Comparison of ENCODE assay signal across 1 cellular context in genomic region chr12:64064240-64064639, GRCh38.
TF ChIP-seq lines count a peak whose summit lies in the region.

No MANE protein-coding gene starts in this region.

TF ChIP-seq in K562, 482 proteins besides CTCF, POLR2A, EP300 and RAD21 (continued from another document):
- no peak for TF ChIP-seq GTF3C2 (IDR thresholded peaks at IDR 0.05; ENCODE audit: borderline replicate concordance, extremely low read depth, insufficient read length)
- no peak for TF ChIP-seq HNRNPUL1 (IDR thresholded peaks at IDR 0.05; ENCODE audit: low read length)
- TF ChIP-seq RAD51 (IDR thresholded peaks at IDR 0.05; ENCODE audit: borderline replicate concordance, low read depth): peak; percentile 61
- TF ChIP-seq, protein P1, sequence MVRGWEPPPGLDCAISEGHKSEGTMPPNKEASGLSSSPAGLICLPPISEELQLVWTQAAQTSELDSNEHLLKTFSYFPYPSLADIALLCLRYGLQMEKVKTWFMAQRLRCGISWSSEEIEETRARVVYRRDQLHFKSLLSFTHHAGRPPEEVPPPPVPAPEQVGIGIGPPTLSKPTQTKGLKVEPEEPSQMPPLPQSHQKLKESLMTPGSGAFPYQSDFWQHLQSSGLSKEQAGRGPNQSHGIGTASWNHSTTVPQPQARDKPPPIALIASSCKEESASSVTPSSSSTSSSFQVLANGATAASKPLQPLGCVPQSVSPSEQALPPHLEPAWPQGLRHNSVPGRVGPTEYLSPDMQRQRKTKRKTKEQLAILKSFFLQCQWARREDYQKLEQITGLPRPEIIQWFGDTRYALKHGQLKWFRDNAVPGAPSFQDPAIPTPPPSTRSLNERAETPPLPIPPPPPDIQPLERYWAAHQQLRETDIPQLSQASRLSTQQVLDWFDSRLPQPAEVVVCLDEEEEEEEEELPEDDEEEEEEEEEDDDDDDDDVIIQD (CRISPR knock-in tag; IDR thresholded peaks at IDR 0.05): no peak
- TF ChIP-seq CBFA2T2 (conservative IDR thresholded peaks at IDR 0.05): 0 out of 2 replicates have a peak, but pooled peaks have one; percentile 3
- TF ChIP-seq CBX2 (IDR thresholded peaks at IDR 0.05; ENCODE audit: insufficient read depth, low read length, poor library complexity, severe bottlenecking): no peak
- no peak for TF ChIP-seq SMAD4 (CRISPR knock-in tag; conservative IDR thresholded peaks at IDR 0.05)
- no peak for TF ChIP-seq SAP30 (IDR thresholded peaks at IDR 0.05; ENCODE audit: borderline replicate concordance, insufficient read depth, low read depth, low read length, poor library complexity, severe bottlenecking)
- no peak for TF ChIP-seq ZNF778 (CRISPR knock-in tag; IDR thresholded peaks at IDR 0.05)
- TF ChIP-seq MTA3 (IDR thresholded peaks at IDR 0.05; ENCODE audit: borderline replicate concordance): no peak
- TF ChIP-seq HSF4 (CRISPR knock-in tag; IDR thresholded peaks at IDR 0.05; ENCODE audit: borderline replicate concordance): no peak
- TF ChIP-seq, protein P2, sequence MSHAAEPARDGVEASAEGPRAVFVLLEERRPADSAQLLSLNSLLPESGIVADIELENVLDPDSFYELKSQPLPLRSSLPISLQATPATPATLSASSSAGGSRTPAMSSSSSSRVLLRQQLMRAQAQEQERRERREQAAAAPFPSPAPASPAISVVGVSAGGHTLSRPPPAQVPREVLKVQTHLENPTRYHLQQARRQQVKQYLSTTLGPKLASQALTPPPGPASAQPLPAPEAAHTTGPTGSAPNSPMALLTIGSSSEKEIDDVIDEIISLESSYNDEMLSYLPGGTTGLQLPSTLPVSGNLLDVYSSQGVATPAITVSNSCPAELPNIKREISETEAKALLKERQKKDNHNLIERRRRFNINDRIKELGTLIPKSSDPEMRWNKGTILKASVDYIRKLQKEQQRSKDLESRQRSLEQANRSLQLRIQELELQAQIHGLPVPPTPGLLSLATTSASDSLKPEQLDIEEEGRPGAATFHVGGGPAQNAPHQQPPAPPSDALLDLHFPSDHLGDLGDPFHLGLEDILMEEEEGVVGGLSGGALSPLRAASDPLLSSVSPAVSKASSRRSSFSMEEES (CRISPR knock-in tag; IDR thresholded peaks at IDR 0.05): peak; percentile 92
